8 cellular contexts compared by ENCODE assay signal in genomic region chr1:52404975-52405338, GRCh38. TPM values are rescaled to one million over a fixed set of nuclear protein-coding genes. Genes with fewer than 3 reads are reported as not detected.
DNase-seq lines count a peak whose midpoint lies in the region; ATAC-seq lines count a peak whose summit lies in the region.

No MANE protein-coding gene starts in this region.

- H3K4me3 ChIP-seq in BLaER1, result peak overlapping the region; percentile 84
- H3K4me3 ChIP-seq in MG63, result peak overlapping the region; percentile 90
- peak overlapping the region; percentile 93 to 98 for H3K4me3 ChIP-seq in duodenal mucosa (ENCODE audit: low read depth in 1 of 2, low read length in 2 of 2)

- no peaks in the 10 kb centered on the region for H3K27me3 ChIP-seq in BLaER1
- H3K27me3 ChIP-seq in MG63, result no peaks in the 10 kb centered on the region
- H3K27me3 ChIP-seq in duodenal mucosa (ENCODE audit: control insufficient read depth in 1 of 2, insufficient read depth in 2 of 2, low read length in 2 of 2), result no peaks in the 10 kb centered on the region

- peak overlapping the region; percentile 95 for H3K9ac ChIP-seq in BLaER1
- peak overlapping the region; percentile 89 to 90 for H3K9ac ChIP-seq in duodenal mucosa (ENCODE audit: low read depth in 1 of 2, low read length in 2 of 2)

- H3K27ac ChIP-seq in BLaER1, result peak overlapping the region; percentile 94
- H3K27ac ChIP-seq in duodenal mucosa (ENCODE audit: low read depth, low read length), result peak overlapping the region; percentile 91

- H3K4me2 ChIP-seq in BLaER1, result peak overlapping the region; percentile 75

- H3K4me1 ChIP-seq in BLaER1 (peaks cover 37% of the 10 kb centered on the region), duodenal mucosa (ENCODE audit: control insufficient read depth in 1 of 2, insufficient read depth in 2 of 2, low read length in 2 of 2) (peaks cover 19 to 21% of the 10 kb centered on the region in 2 donors)

- H3K36me3 ChIP-seq in BLaER1 (peaks cover 66% of the 10 kb centered on the region), MG63 (peaks cover 65% of the 10 kb centered on the region), duodenal mucosa (ENCODE audit: control insufficient read depth in 1 of 2, insufficient read depth in 2 of 2, low read length in 2 of 2) (peaks cover 12 to 28% of the 10 kb centered on the region in 2 donors)

- peak overlapping the region; percentile 92 to 97 for H3K27ac Mint-ChIP-seq in natural killer cell treated with Interleukin-12 subunit alpha and Interleukin-12 subunit beta and Interleukin-15 and Interleukin-18, amount 100 ng/mL, for 72 hours

- H3K4me1 Mint-ChIP-seq in natural killer cell treated with Interleukin-12 subunit alpha and Interleukin-12 subunit beta and Interleukin-15 and Interleukin-18, amount 100 ng/mL, for 72 hours (ENCODE audit: low read depth in 2 of 2), result peaks cover 24 to 44% of the 10 kb centered on the region in 2 donors

- H3K9me3 ChIP-seq in BLaER1 (no peaks in the 10 kb centered on the region), MG63 (no peaks in the 10 kb centered on the region), duodenal mucosa (ENCODE audit: control insufficient read depth in 1 of 2, low read length in 2 of 2) (no peaks in the 10 kb centered on the region)

- peak overlapping the region; percentile 99 for H3K4me3 Mint-ChIP-seq in natural killer cell treated with Interleukin-12 subunit alpha and Interleukin-12 subunit beta and Interleukin-15 and Interleukin-18, amount 100 ng/mL, for 72 hours

- DNase-seq in MG63 (no peak), hepatic stellate cell (ENCODE audit: low spot score) (no peak), cerebellar cortex (ENCODE audit: low spot score) (no peak)
- no peak for DNase-seq in natural killer cell treated with Interleukin-12 subunit alpha and Interleukin-12 subunit beta and Interleukin-15 and Interleukin-18, amount 100 ng/mL, for 72 hours (ENCODE audit: low spot score)
- no peak for DNase-seq in stimulated activated CD4-positive, alpha-beta T cell treated with anti-CD3 and anti-CD28 coated beads, Interleukin-15, amount 100 ng/mL, for 24 hours

- ATAC-seq in natural killer cell treated with Interleukin-12 subunit alpha and Interleukin-12 subunit beta and Interleukin-15 and Interleukin-18, amount 100 ng/mL, for 72 hours, result peak in 1 of 2 donors; percentile 1
- no peak for ATAC-seq in HG03460 (IDR thresholded peaks at IDR 0.05; ENCODE audit: unreplicated experiment)

- H3K9me3 Mint-ChIP-seq in natural killer cell treated with Interleukin-12 subunit alpha and Interleukin-12 subunit beta and Interleukin-15 and Interleukin-18, amount 100 ng/mL, for 72 hours, result no peaks in the 10 kb centered on the region

- H3K36me3 Mint-ChIP-seq in natural killer cell treated with Interleukin-12 subunit alpha and Interleukin-12 subunit beta and Interleukin-15 and Interleukin-18, amount 100 ng/mL, for 72 hours, result peaks cover 42% of the 10 kb centered on the region

- peaks cover 17% of the 10 kb centered on the region; the same call in 1 of the 2 replicates for H4K20me1 ChIP-seq in BLaER1

- no peaks in the 10 kb centered on the region for H3K27me3 Mint-ChIP-seq in natural killer cell treated with Interleukin-12 subunit alpha and Interleukin-12 subunit beta and Interleukin-15 and Interleukin-18, amount 100 ng/mL, for 72 hours

RNA-seq across cellular contexts. Expression of gene PRPF38A, which starts 0.6 kb away (rescaled TPM):
- total RNA-seq in MG63 (2014; rRNA removed; shearing (Covaris generic); ENCODE audit: low replicate concordance), result 10.0 and 14.1 TPM in 2 replicates
- 100 to 1,000 TPM in 1 of 2 donors, 10 to 100 TPM in 1; 94.7 to 105 TPM for total RNA-seq in natural killer cell treated with Interleukin-12 subunit alpha and Interleukin-12 subunit beta and Interleukin-15 and Interleukin-18, amount 100 ng/mL, for 72 hours

RNA-seq across cellular contexts. Expression of gene ORC1, which starts 0.7 kb away (rescaled TPM):
- 16.0 and 23.1 TPM in 2 replicates for total RNA-seq in MG63 (2014; rRNA removed; shearing (Covaris generic); ENCODE audit: low replicate concordance)
- total RNA-seq in natural killer cell treated with Interleukin-12 subunit alpha and Interleukin-12 subunit beta and Interleukin-15 and Interleukin-18, amount 100 ng/mL, for 72 hours, result 10 to 100 TPM; 20.7 to 56.4 TPM

RNA-seq across cellular contexts. Expression of gene CC2D1B, which starts 39.0 kb away (rescaled TPM):
- total RNA-seq in MG63 (2014; rRNA removed; shearing (Covaris generic); ENCODE audit: low replicate concordance), result 24.2 and 25.3 TPM in 2 replicates
- 10 to 100 TPM; 53.9 to 59.3 TPM for total RNA-seq in natural killer cell treated with Interleukin-12 subunit alpha and Interleukin-12 subunit beta and Interleukin-15 and Interleukin-18, amount 100 ng/mL, for 72 hours
